ENCODE assay signal across 15 cellular contexts in the genomic region with DNA sequence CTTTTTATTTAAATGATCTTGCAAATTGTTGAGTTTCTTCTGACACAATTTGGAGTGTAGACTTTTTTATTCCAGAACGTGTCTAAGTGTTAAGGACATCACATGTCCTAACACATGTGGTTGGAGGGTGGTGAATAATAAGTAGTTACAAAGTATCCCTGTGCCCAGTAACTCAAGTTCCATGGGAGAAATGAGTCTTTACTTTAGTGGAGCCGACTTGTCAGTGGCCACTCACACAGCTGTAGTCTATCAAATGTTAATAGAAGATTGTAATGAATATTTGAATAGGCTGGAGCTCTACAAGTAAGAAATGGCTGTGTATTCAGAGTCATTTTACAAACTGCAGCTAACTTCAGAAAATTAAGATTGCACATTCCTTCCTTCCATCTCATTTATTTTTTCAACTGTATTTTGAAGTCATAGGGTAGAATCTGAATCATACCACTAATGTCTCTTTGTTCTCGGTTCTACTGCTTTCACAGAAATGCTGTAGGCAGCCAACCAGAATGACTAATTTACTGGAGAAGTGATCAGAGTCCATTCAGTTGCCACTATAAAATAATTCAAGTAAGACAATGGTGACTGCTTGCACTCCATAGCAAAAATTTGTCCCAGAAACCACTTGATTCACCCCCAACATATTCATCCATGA.
DNase-seq lines count a peak whose midpoint lies in the region; ATAC-seq and TF ChIP-seq lines count a peak whose summit lies in the region.
"Had no signal": no experiment of that assay in that cellular context is flagged by ENCODE, and none has a peak within 500 bp of the region (broad histone marks: within the 10 kb centered on the region; RNA-seq: fewer than 3 reads in every experiment).

No MANE protein-coding gene starts in this region.

- peak overlapping the region; percentile 69 for H3K27ac Mint-ChIP-seq in HFFc6
- H3K27ac Mint-ChIP-seq: activated CD4-positive, alpha-beta T cell treated with anti-CD3 and anti-CD28 coated beads, Interleukin-2, amount 10 ng/mL, durations not matched to agents 24 days and 14 days; activated T-helper 17 cell treated with anti-CD3 and anti-CD28 coated beads, Interleukin-2, amount 50 U/mL, for 72 hours; stimulated activated memory B cell treated with anti-CD40 and anti-IgM and Interleukin-4, amounts not matched to agents 10 μg/mL and 1 μg/mL and 100 μg/mL, for 72 hours had no signal

- peaks cover 1% of the 10 kb centered on the region; the same call in 1 of the 2 replicates for H3K27me3 Mint-ChIP-seq in HFFc6 (ENCODE audit: insufficient read depth)
- H3K27me3 Mint-ChIP-seq: activated CD4-positive, alpha-beta T cell treated with anti-CD3 and anti-CD28 coated beads, Interleukin-2, amount 10 ng/mL, durations not matched to agents 24 days and 14 days; activated T-helper 17 cell treated with anti-CD3 and anti-CD28 coated beads, Interleukin-2, amount 50 U/mL, for 72 hours; stimulated activated memory B cell treated with anti-CD40 and anti-IgM and Interleukin-4, amounts not matched to agents 10 μg/mL and 1 μg/mL and 100 μg/mL, for 72 hours had no signal

- H3K27me3 ChIP-seq in ACC112 (ENCODE audit: insufficient read depth, low read length), result no peaks in the 10 kb centered on the region

- H3K9me3 Mint-ChIP-seq in HFFc6, result no peaks in the 10 kb centered on the region
- H3K9me3 Mint-ChIP-seq: activated CD4-positive, alpha-beta T cell treated with anti-CD3 and anti-CD28 coated beads, Interleukin-2, amount 10 ng/mL, durations not matched to agents 24 days and 14 days had no signal

- TF ChIP-seq CTCF in HFFc6 (IDR thresholded peaks at IDR 0.05), result no peak

- H2AFZ ChIP-seq in ACC112 (ENCODE audit: low read length, unreplicated experiment), result peak overlapping the region; percentile 70

- H3K36me3 ChIP-seq in ACC112 (ENCODE audit: insufficient read depth, low read length), result no peaks in the 10 kb centered on the region
- H3K36me3 ChIP-seq: cardiac muscle cell had no signal

- peaks cover 27% of the 10 kb centered on the region for H3K4me1 ChIP-seq in ACC112 (ENCODE audit: control insufficient read depth, insufficient read depth, low read length, unreplicated experiment)

- H3K79me2 ChIP-seq in ACC112 (ENCODE audit: control insufficient read depth, insufficient read depth, low read length, unreplicated experiment), result no peaks in the 10 kb centered on the region

- no peaks in the 10 kb centered on the region for H3K36me3 Mint-ChIP-seq in HFFc6 (ENCODE audit: low read depth)
- H3K36me3 Mint-ChIP-seq: stimulated activated memory B cell treated with anti-CD40 and anti-IgM and Interleukin-4, amounts not matched to agents 10 μg/mL and 1 μg/mL and 100 μg/mL, for 72 hours had no signal

- H3K4me1 Mint-ChIP-seq in HFFc6 (ENCODE audit: low read depth), result peaks cover 57% of the 10 kb centered on the region
- H3K4me1 Mint-ChIP-seq: activated CD4-positive, alpha-beta T cell treated with anti-CD3 and anti-CD28 coated beads, Interleukin-2, amount 10 ng/mL, durations not matched to agents 24 days and 14 days; activated T-helper 17 cell treated with anti-CD3 and anti-CD28 coated beads, Interleukin-2, amount 50 U/mL, for 72 hours; stimulated activated memory B cell treated with anti-CD40 and anti-IgM and Interleukin-4, amounts not matched to agents 10 μg/mL and 1 μg/mL and 100 μg/mL, for 72 hours had no signal

- peak; percentile 48 for ATAC-seq in left ventricle myocardium superior
- no peak for ATAC-seq in HG03342 (IDR thresholded peaks at IDR 0.05; ENCODE audit: unreplicated experiment)
- no peak for ATAC-seq in GM18868 (IDR thresholded peaks at IDR 0.05; ENCODE audit: unreplicated experiment)
- ATAC-seq: activated T-helper 17 cell treated with anti-CD3 and anti-CD28 coated beads, Interleukin-2, amount 50 U/mL, for 72 hours; stimulated activated memory B cell treated with anti-CD40 and anti-IgM and Interleukin-4, amounts not matched to agents 10 μg/mL and 1 μg/mL and 100 μg/mL, for 72 hours had no signal

- H3K4me3 ChIP-seq in ACC112 (ENCODE audit: low read depth, low read length), result no peak overlapping the region
- H3K4me3 ChIP-seq: cardiac muscle cell had no signal

- peak; percentile 81 for DNase-seq in HFFc6
- peak; percentile 76 for DNase-seq in astrocyte of the hippocampus (ENCODE audit: low read depth, low spot score)
- no peak for DNase-seq in left ventricle myocardium superior
- no peak for DNase-seq in stimulated activated naive CD4-positive, alpha-beta T cell treated with Interleukin-2 at 50 U/mL for 16 hours (lab: John Stamatoyannopoulos, UW)
- no peak for DNase-seq in activated CD8-positive, alpha-beta memory T cell treated with anti-CD3 and anti-CD28 coated beads for 24 hours
- DNase-seq: activated CD4-positive, alpha-beta T cell treated with anti-CD3 and anti-CD28 coated beads, Interleukin-2, amount 10 ng/mL, durations not matched to agents 24 days and 14 days; DMS79; posterior cingulate gyrus; stimulated activated CD4-positive, alpha-beta T cell treated with anti-CD3 and anti-CD28 coated beads, Interleukin-4, amount 100 ng/mL, for 1 hour had no signal

- intact Hi-C loops in left ventricle myocardium superior (cut with micrococcal nuclease), result no loop called here

- peak overlapping the region; percentile 39; the same call in 1 of the 2 replicates for H3K4me3 Mint-ChIP-seq in HFFc6
- H3K4me3 Mint-ChIP-seq: activated CD4-positive, alpha-beta T cell treated with anti-CD3 and anti-CD28 coated beads, Interleukin-2, amount 10 ng/mL, durations not matched to agents 24 days and 14 days; activated T-helper 17 cell treated with anti-CD3 and anti-CD28 coated beads, Interleukin-2, amount 50 U/mL, for 72 hours; stimulated activated memory B cell treated with anti-CD40 and anti-IgM and Interleukin-4, amounts not matched to agents 10 μg/mL and 1 μg/mL and 100 μg/mL, for 72 hours had no signal

- H3K27ac ChIP-seq in ACC112 (ENCODE audit: low read depth, low read length), result peak overlapping the region; percentile 60
- H3K27ac ChIP-seq: cardiac muscle cell had no signal

Comparison
In these comparisons a context has a peak if more than half of its experiments do, and no peak if none do; other contexts are left out.
1. DNase-seq: peak in HFFc6 (single experiment) and astrocyte of the hippocampus (single experiment); none in left ventricle myocardium superior (single experiment), stimulated activated naive CD4-positive, alpha-beta T cell treated with Interleukin-2 at 50 U/mL for 16 hours (single experiment) and activated CD8-positive, alpha-beta memory T cell treated with anti-CD3 and anti-CD28 coated beads for 24 hours (single experiment).